1 cellular context compared by ENCODE assay signal in genomic region chr3:128180446-128180845, GRCh38.
TF ChIP-seq lines count a peak whose summit lies in the region.

No MANE protein-coding gene starts in this region.

TF ChIP-seq in GM23338, 12 proteins besides CTCF, POLR2A, EP300 and RAD21 (continued from another document):
- no peak for TF ChIP-seq ZNF462 (CRISPR knock-in tag; IDR thresholded peaks at IDR 0.05)
- TF ChIP-seq ETS1 (IDR thresholded peaks at IDR 0.05), result no peak
